20 cellular contexts compared by ENCODE assay signal in the genomic region with DNA sequence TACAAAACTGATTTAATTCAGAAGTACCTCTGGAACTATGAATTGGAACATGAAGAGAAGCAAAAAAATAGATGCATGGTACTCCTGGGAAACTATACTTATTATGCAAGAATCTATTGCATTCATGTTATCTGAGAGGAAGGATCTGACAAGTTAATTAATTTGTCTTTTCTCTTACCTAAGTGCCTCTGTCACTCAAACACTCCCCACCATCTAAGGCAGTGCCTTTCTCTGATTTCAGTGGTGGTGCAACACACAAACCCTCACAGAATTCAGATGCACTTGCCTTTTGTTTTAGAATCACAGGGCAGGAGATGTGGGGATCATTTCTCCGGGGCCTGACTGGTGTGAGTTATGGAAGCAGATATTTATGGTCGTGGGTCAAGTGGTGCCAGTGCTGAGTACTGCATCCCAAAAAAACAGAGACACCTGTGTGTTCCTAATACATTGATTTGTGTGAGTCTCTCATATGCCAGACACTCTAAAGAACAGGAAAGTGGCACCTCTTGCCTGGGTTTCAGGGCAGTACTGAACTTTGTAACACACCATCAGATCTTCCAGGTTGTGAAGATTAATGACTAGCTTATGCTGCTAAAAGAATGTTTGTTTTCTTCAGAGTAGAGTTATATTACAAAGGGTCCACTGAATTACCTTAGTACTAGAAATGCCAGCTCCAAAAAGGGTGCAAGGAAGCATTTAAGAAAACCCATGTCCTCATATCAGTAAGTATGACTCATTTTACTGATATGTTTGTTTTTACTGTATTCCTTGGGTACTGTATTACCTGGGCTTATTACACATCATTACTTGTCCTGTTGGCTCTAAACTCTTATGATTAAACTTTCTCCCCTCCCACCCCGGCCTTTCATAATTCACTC. TPM values are rescaled to one million over a fixed set of nuclear protein-coding genes. Genes with fewer than 3 reads are reported as not detected.
A peak's percentile ranks its signal among the peaks of the same experiment; 100 is the strongest.
DNase-seq lines count a peak whose midpoint lies in the region; ATAC-seq and TF ChIP-seq lines count a peak whose summit lies in the region.
"Had no signal": no experiment of that assay in that cellular context is flagged by ENCODE, and none has a peak within 500 bp of the region (broad histone marks: within the 10 kb centered on the region; RNA-seq: fewer than 3 reads in every experiment).

No MANE protein-coding gene starts in this region.

- H3K27ac ChIP-seq in RWPE2 (ENCODE audit: poor library complexity, severe bottlenecking): peak overlapping the region; percentile 52
- H3K27ac ChIP-seq: brain microvascular endothelial cell, esophagus squamous epithelium, upper lobe of left lung had no signal

- no peak overlapping the region for H3K4me3 Mint-ChIP-seq in activated CD4-positive, alpha-beta memory T cell treated with anti-CD3 and anti-CD28 coated beads, Interleukin-2, amount 10 ng/mL, durations not matched to agents 7 days and 5 days
- H3K4me3 Mint-ChIP-seq: activated naive CD8-positive, alpha-beta T cell treated with anti-CD3 and anti-CD28 coated beads, Interleukin-2, amount 10 ng/mL, durations not matched to agents 7 days and 5 days; GM23338; memory B cell had no signal

- no peaks in the 10 kb centered on the region for H3K4me1 Mint-ChIP-seq in activated CD4-positive, alpha-beta memory T cell treated with anti-CD3 and anti-CD28 coated beads, Interleukin-2, amount 10 ng/mL, durations not matched to agents 7 days and 5 days

- TF ChIP-seq CTCF in RWPE2 (IDR thresholded peaks at IDR 0.05; ENCODE audit: poor library complexity, severe bottlenecking): no peak

- intact Hi-C loops in sciatic nerve (cut with DNase I): no loop called here

- no peaks in the 10 kb centered on the region for H3K9me3 ChIP-seq in RWPE2 (ENCODE audit: severe bottlenecking)
- H3K9me3 ChIP-seq: esophagus squamous epithelium, upper lobe of left lung had no signal

- POLR2A ChIA-PET in activated CD4-positive, alpha-beta memory T cell treated with anti-CD3 and anti-CD28 coated beads, Interleukin-2, amount 10 ng/mL, durations not matched to agents 7 days and 5 days (lab: Charles Lee): no interaction called here

- H3K36me3 Mint-ChIP-seq in activated CD4-positive, alpha-beta memory T cell treated with anti-CD3 and anti-CD28 coated beads, Interleukin-2, amount 10 ng/mL, durations not matched to agents 7 days and 5 days (ENCODE audit: low read depth): no peaks in the 10 kb centered on the region
- H3K36me3 Mint-ChIP-seq: activated naive CD8-positive, alpha-beta T cell treated with anti-CD3 and anti-CD28 coated beads, Interleukin-2, amount 10 ng/mL, durations not matched to agents 7 days and 5 days; memory B cell had no signal

- DNase-seq in HT1080 (ENCODE audit: low read depth) (peak; percentile 9), RWPE2 (ENCODE audit: low spot score) (no peak), kidney glomerular epithelial cell (lab: John Stamatoyannopoulos, UW) (peak; percentile 78), renal cortical epithelial cell (ENCODE audit: low read depth) (peak; percentile 44), sciatic nerve (ENCODE audit: low spot score) (no peak)
- no peak for DNase-seq in activated CD4-positive, alpha-beta memory T cell treated with anti-CD3 and anti-CD28 coated beads, Interleukin-2, amount 10 ng/mL, durations not matched to agents 7 days and 5 days
- DNase-seq: activated CD4-positive, CD25-positive, alpha-beta regulatory T cell; activated naive CD8-positive, alpha-beta T cell treated with anti-CD3 and anti-CD28 coated beads, Interleukin-2, amount 10 ng/mL, durations not matched to agents 7 days and 5 days; brain microvascular endothelial cell; esophagus squamous epithelium; glutamatergic neuron; IMR-90; NCI-H2029; NCI-H510A treated with DMSO at 0.1 percent for 48 hours; stimulated activated naive CD8-positive, alpha-beta T cell treated with anti-CD3 and anti-CD28 coated beads, Interleukin-15, Interleukin-2, amounts not matched to agents 100 U/mL and 50 U/mL, for 24 hours; T-helper 2 cell; upper lobe of left lung had no signal

- H3K9me3 Mint-ChIP-seq in activated CD4-positive, alpha-beta memory T cell treated with anti-CD3 and anti-CD28 coated beads, Interleukin-2, amount 10 ng/mL, durations not matched to agents 7 days and 5 days: no peaks in the 10 kb centered on the region
- H3K9me3 Mint-ChIP-seq: activated naive CD8-positive, alpha-beta T cell treated with anti-CD3 and anti-CD28 coated beads, Interleukin-2, amount 10 ng/mL, durations not matched to agents 7 days and 5 days; GM23338; memory B cell had no signal

- H3K36me3 ChIP-seq in RWPE2 (ENCODE audit: low read depth): no peaks in the 10 kb centered on the region
- H3K36me3 ChIP-seq: brain microvascular endothelial cell, esophagus squamous epithelium, upper lobe of left lung had no signal

- ATAC-seq in RWPE2 (ENCODE audit: low read depth): peak; percentile 92
- ATAC-seq in GM21737 (IDR thresholded peaks at IDR 0.05; ENCODE audit: unreplicated experiment): no peak
- no peak for ATAC-seq in sciatic nerve
- ATAC-seq: GM23338; stimulated activated naive CD8-positive, alpha-beta T cell treated with anti-CD3 and anti-CD28 coated beads, Interleukin-15, Interleukin-2, amounts not matched to agents 100 U/mL and 50 U/mL, for 24 hours had no signal

- peaks cover 10% of the 10 kb centered on the region for H3K27me3 Mint-ChIP-seq in activated CD4-positive, alpha-beta memory T cell treated with anti-CD3 and anti-CD28 coated beads, Interleukin-2, amount 10 ng/mL, durations not matched to agents 7 days and 5 days

- no peaks in the 10 kb centered on the region for H3K27me3 ChIP-seq in RWPE2 (ENCODE audit: insufficient read depth, poor library complexity, severe bottlenecking)
- H3K27me3 ChIP-seq: brain microvascular endothelial cell, esophagus squamous epithelium, upper lobe of left lung had no signal

- peaks cover 24% of the 10 kb centered on the region for H3K4me1 ChIP-seq in RWPE2 (ENCODE audit: insufficient read depth, poor library complexity, severe bottlenecking)
- H3K4me1 ChIP-seq: upper lobe of left lung had no signal

- CTCF ChIA-PET in activated CD4-positive, alpha-beta memory T cell treated with anti-CD3 and anti-CD28 coated beads, Interleukin-2, amount 10 ng/mL, durations not matched to agents 7 days and 5 days (lab: Charles Lee): no interaction called here

- no peak overlapping the region for H3K27ac Mint-ChIP-seq in activated CD4-positive, alpha-beta memory T cell treated with anti-CD3 and anti-CD28 coated beads, Interleukin-2, amount 10 ng/mL, durations not matched to agents 7 days and 5 days
- H3K27ac Mint-ChIP-seq: activated naive CD8-positive, alpha-beta T cell treated with anti-CD3 and anti-CD28 coated beads, Interleukin-2, amount 10 ng/mL, durations not matched to agents 7 days and 5 days; GM23338; memory B cell had no signal

- no peak overlapping the region for H3K4me3 ChIP-seq in RWPE2 (ENCODE audit: severe bottlenecking)
- H3K4me3 ChIP-seq: esophagus squamous epithelium, GM23338, upper lobe of left lung had no signal

RNA-seq across cellular contexts. Expression of a gene that starts 52.7 kb away (rescaled TPM):
- 6.1 and 6.4 TPM in 2 replicates for total RNA-seq in HT1080 (2014; rRNA removed; shearing (Covaris generic))
- 9.0 and 9.6 TPM in 2 replicates for polyA plus RNA-seq in HT1080 (2015; cell fraction: cytosol; rRNA removed)
- polyA plus RNA-seq in HT1080 (2015; cell fraction: nucleus; rRNA removed): 20.9 and 22.7 TPM in 2 replicates
- total RNA-seq in renal cortical epithelial cell: 7.4 and 7.5 TPM in 2 replicates
- 10 to 100 TPM in 1 of 2 experiments, 1 to 10 TPM in 1; 9.9 to 10.6 TPM for total RNA-seq in activated CD4-positive, alpha-beta memory T cell treated with anti-CD3 and anti-CD28 coated beads, Interleukin-2, amount 10 ng/mL, durations not matched to agents 7 days and 5 days
- total RNA-seq in sciatic nerve: 23.2 TPM

Comparison
In these comparisons a context has a peak if more than half of its experiments do, and no peak if none do; other contexts are left out.
1. DNase-seq: peak in HT1080 (single experiment), kidney glomerular epithelial cell (single experiment) and renal cortical epithelial cell (single experiment); none in RWPE2 (single experiment), activated CD4-positive, alpha-beta memory T cell treated with anti-CD3 and anti-CD28 coated beads, Interleukin-2, amount 10 ng/mL, durations not matched to agents 7 days and 5 days (single experiment) and sciatic nerve (single experiment).